In genomic region chr17:2136151-2136550, GRCh38 we compare ENCODE assay signal across 8 cellular contexts.
DNase-seq lines count a peak whose midpoint lies in the region; ATAC-seq and TF ChIP-seq lines count a peak whose summit lies in the region.
"Not testable (repeated sequence)": the region's sequence is repeated elsewhere in the genome, so short reads cannot be mapped to it uniquely, and the experiment has no call there.

No MANE protein-coding gene starts in this region.

- H3K27me3 Mint-ChIP-seq in WTC11 (ENCODE audit: low read depth); glutamatergic neuron (ENCODE audit: unreplicated experiment); progenitor cell of endocrine pancreas: not testable (repeated sequence)

- 82 to 89% methylated on average over 6 of the region's 6 CpGs for WGBS in GM23248 (ENCODE audit: low coverage in 1 of 2, low lambda C conversion rate in 2 of 2, missing lambda C conversion rate in 2 of 2), 2 experiments

- not testable (repeated sequence) for H3K9ac ChIP-seq in GM23248

- TF ChIP-seq CTCF in WTC11 (IDR thresholded peaks at IDR 0.05); glutamatergic neuron (IDR thresholded peaks at IDR 0.05; ENCODE audit: partially characterized antibody, unreplicated experiment); progenitor cell of endocrine pancreas (IDR thresholded peaks at IDR 0.05; ENCODE audit: unreplicated experiment): not testable (repeated sequence)

- not testable (repeated sequence) for H3K27me3 ChIP-seq in GM23248 (replicated peaks; ENCODE audit: insufficient read depth)

- H3K27ac Mint-ChIP-seq in WTC11, result peak overlapping the region; percentile 88
- H3K27ac Mint-ChIP-seq in glutamatergic neuron (ENCODE audit: unreplicated experiment), result peak overlapping the region; percentile 50
- peak overlapping the region; percentile 57 for H3K27ac Mint-ChIP-seq in progenitor cell of endocrine pancreas

- CTCF ChIA-PET in WTC11 (lab: Charles Lee), result interaction anchor here (1.0 to 1.1 kb wide), 2 partner anchors 109 to 217 kb away, joined by 3 to 4 read pairs; no protein-coding TSS in a partner anchor

- peaks cover 11% of the 10 kb centered on the region; the same call in 1 of the 2 replicates for H3K79me2 ChIP-seq in GM23248 (ENCODE audit: insufficient read depth)

- H3K9me2 ChIP-seq in GM23248 (ENCODE audit: insufficient read depth), result not testable (repeated sequence)

- H3K4me1 Mint-ChIP-seq in WTC11 (peaks cover 33% of the 10 kb centered on the region), glutamatergic neuron (ENCODE audit: low read depth, unreplicated experiment) (peaks cover 17% of the 10 kb centered on the region)
- not testable (repeated sequence) for H3K4me1 Mint-ChIP-seq in progenitor cell of endocrine pancreas (ENCODE audit: low read depth)

- ATAC-seq in WTC11, result not testable (repeated sequence)

- not testable (repeated sequence) for H3K4me3 ChIP-seq in GM23248

- not testable (repeated sequence) for H3K36me3 Mint-ChIP-seq in WTC11; glutamatergic neuron (ENCODE audit: unreplicated experiment); progenitor cell of endocrine pancreas (ENCODE audit: insufficient read depth)

- not testable (repeated sequence) for H3K4me3 Mint-ChIP-seq in WTC11; glutamatergic neuron (ENCODE audit: unreplicated experiment); progenitor cell of endocrine pancreas (ENCODE audit: low read depth)

- in situ Hi-C loops in GM23248 (cut with MboI), result not testable (repeated sequence)

- H3K4me1 ChIP-seq in GM23248 (ENCODE audit: insufficient read depth), result peaks cover 30% of the 10 kb centered on the region

- H3K9me3 ChIP-seq in GM23248 (ENCODE audit: low read depth), result not testable (repeated sequence)

- not testable (repeated sequence) for H3K4me2 ChIP-seq in GM23248 (ENCODE audit: unreplicated experiment)

- H3K36me3 ChIP-seq in GM23248 (ENCODE audit: low read depth), result not testable (repeated sequence)

- peaks cover 21% of the 10 kb centered on the region; the same call in 1 of the 2 replicates for H3F3A ChIP-seq in GM23248 (ENCODE audit: insufficient read depth)

- POLR2A ChIA-PET in WTC11 (lab: Charles Lee), result interaction anchor here (1.3 kb wide), 1 partner anchor 46 kb away, joined by 3 read pairs; no protein-coding TSS in a partner anchor

- H3K9me3 Mint-ChIP-seq in WTC11; glutamatergic neuron (ENCODE audit: unreplicated experiment); progenitor cell of endocrine pancreas (ENCODE audit: low read depth): not testable (repeated sequence)

- DNase-seq in Daoy (ENCODE audit: low read depth) (peak; percentile 36), GM23248 (peak; percentile 18), LHCN-M2 (ENCODE audit: low read depth) (peak; percentile 44), OCI-M1 (lab: John Stamatoyannopoulos, UW) (peak; percentile 32), astrocyte of the hippocampus (ENCODE audit: low read depth, low spot score) (peak; percentile 24)
- DNase-seq in WTC11 (ENCODE audit: low spot score); glutamatergic neuron; progenitor cell of endocrine pancreas (ENCODE audit: low spot score, unreplicated experiment): not testable (repeated sequence)

- H4K20me1 ChIP-seq in GM23248 (ENCODE audit: insufficient read depth), result not testable (repeated sequence)

- H3K27ac ChIP-seq in GM23248, result 0 out of 2 replicates have a peak overlapping the region, but pooled peaks have one; percentile 40

- H2AFZ ChIP-seq in GM23248, result not testable (repeated sequence)
